19 cellular contexts compared by ENCODE assay signal in genomic region chr3:79203144-79203519, GRCh38.
DNase-seq lines count a peak whose midpoint lies in the region; ATAC-seq and TF ChIP-seq lines count a peak whose summit lies in the region.
"Had no signal": no experiment of that assay in that cellular context is flagged by ENCODE, and none has a peak within 500 bp of the region (broad histone marks: within the 10 kb centered on the region; RNA-seq: fewer than 3 reads in every experiment).

No MANE protein-coding gene starts in this region.

- TF ChIP-seq CTCF in brain (conservative IDR thresholded peaks at IDR 0.05) (no peak), nephron progenitor cell (IDR thresholded peaks at IDR 0.05) (no peak)

- ATAC-seq in GM18907 (IDR thresholded peaks at IDR 0.05; ENCODE audit: unreplicated experiment) = no peak
- no peak for ATAC-seq in HG02884 (IDR thresholded peaks at IDR 0.05; ENCODE audit: unreplicated experiment)
- ATAC-seq in left colon = no peak

- intact Hi-C loops in left colon (cut with DNase I, micrococcal nuclease) = no loop called here

- no peaks in the 10 kb centered on the region for H3K36me3 ChIP-seq in HUES6 (ENCODE audit: control insufficient read depth, insufficient read depth, low read length)
- H3K36me3 ChIP-seq: BLaER1, SJSA1 had no signal

- H3K9me3 ChIP-seq in HUES6 (ENCODE audit: control insufficient read depth, insufficient read depth, low read depth, low read length) = no peaks in the 10 kb centered on the region
- H3K9me3 ChIP-seq: BLaER1, SJSA1 had no signal

- no peak overlapping the region for H3K27ac ChIP-seq in HUES6 (ENCODE audit: low read depth, low read length)
- H3K27ac ChIP-seq: BLaER1, SJSA1 had no signal

- H3K9ac ChIP-seq in HUES6 (ENCODE audit: low read length) = no peak overlapping the region
- H3K9ac ChIP-seq: BLaER1 had no signal

- no peaks in the 10 kb centered on the region for H3K27me3 ChIP-seq in HUES6 (ENCODE audit: control insufficient read depth, insufficient read depth, low read length)
- H3K27me3 ChIP-seq: BLaER1, SJSA1 had no signal

- peak overlapping the region in 3 of 5 experiments; percentile 3 to 19 (median 12) for H3K27ac Mint-ChIP-seq in brain
- peak overlapping the region; percentile 37 for H3K27ac Mint-ChIP-seq in nephron progenitor cell
- H3K27ac Mint-ChIP-seq: CD8-positive, alpha-beta memory T cell; IgD-negative memory B cell had no signal

- H3K4me1 Mint-ChIP-seq in brain = peaks cover 16% of the 10 kb centered on the region
- H3K4me1 Mint-ChIP-seq in nephron progenitor cell = peaks cover 23% of the 10 kb centered on the region
- H3K4me1 Mint-ChIP-seq: CD8-positive, alpha-beta memory T cell; IgD-negative memory B cell had no signal

- H3K9me3 Mint-ChIP-seq in brain (peaks cover 6 to 10% (median 8%) of the 10 kb centered on the region in 5 experiments), nephron progenitor cell (peaks cover 7% of the 10 kb centered on the region)

- H3K36me3 Mint-ChIP-seq in brain (no peaks in the 10 kb centered on the region), nephron progenitor cell (ENCODE audit: low read depth) (no peaks in the 10 kb centered on the region)
- H3K36me3 Mint-ChIP-seq: CD8-positive, alpha-beta memory T cell; IgD-negative memory B cell had no signal

- DNase-seq in EH (ENCODE audit: low read depth) = peak; percentile 1
- DNase-seq in nephron progenitor cell = no peak
- no peak for DNase-seq in left colon
- DNase-seq: CD8-positive, alpha-beta memory T cell; GF-D8; H7; Kasumi-1; NCI-H1105; NCI-H1694; NCI-H2107; NCI-H510A; NCI-H774 had no signal

- H3K4me3 Mint-ChIP-seq in brain (peak overlapping the region in 2 of 5 experiments; percentile 1 to 13), nephron progenitor cell (peak overlapping the region; percentile 13)
- H3K4me3 Mint-ChIP-seq: CD8-positive, alpha-beta memory T cell; IgD-negative memory B cell had no signal

- H3K27me3 Mint-ChIP-seq in brain = peaks cover 3% of the 10 kb centered on the region
- no peaks in the 10 kb centered on the region for H3K27me3 Mint-ChIP-seq in nephron progenitor cell (ENCODE audit: low read depth, poor library complexity)
- H3K27me3 Mint-ChIP-seq: CD8-positive, alpha-beta memory T cell; IgD-negative memory B cell had no signal

- peaks cover 24% of the 10 kb centered on the region for H3K4me1 ChIP-seq in HUES6 (ENCODE audit: control insufficient read depth, insufficient read depth, low read length)
- H3K4me1 ChIP-seq: BLaER1, SJSA1 had no signal

- H3K4me3 ChIP-seq in HUES6 (ENCODE audit: low read depth, low read length) = peak overlapping the region; percentile 17; the same call in 1 of the 2 replicates
- H3K4me3 ChIP-seq: BLaER1, SJSA1 had no signal
